In genomic region chr5:134037160-134037559, GRCh38 we compare ENCODE assay signal across 20 cellular contexts.
"Had no signal": no experiment of that assay in that cellular context is flagged by ENCODE, and none has a peak within 500 bp of the region (broad histone marks: within the 10 kb centered on the region; RNA-seq: fewer than 3 reads in every experiment).

No MANE protein-coding gene starts in this region.

- H3K27ac ChIP-seq: body of pancreas, left ventricle myocardium inferior, tibial artery had no signal

- FAIRE-seq: endometrium had no signal

- H3K36me3 ChIP-seq: left ventricle myocardium inferior, tibial artery had no signal

- ATAC-seq: activated T-cell treated with anti-CD3 and anti-CD28 coated beads, Interleukin-2, amount 50 U/mL, for 72 hours; body of pancreas; natural killer cell had no signal

- H3K27ac Mint-ChIP-seq: activated CD4-positive, alpha-beta memory T cell treated with anti-CD3 and anti-CD28 coated beads, Interleukin-2, amount 10 ng/mL, durations not matched to agents 7 days and 5 days; activated naive CD4-positive, alpha-beta T cell treated with anti-CD3 and anti-CD28 coated beads for 36 hours; activated T-cell treated with anti-CD3 and anti-CD28 coated beads, Interleukin-2, amount 50 U/mL, for 72 hours; immature natural killer cell; mesothelial cell of epicardium; natural killer cell; progenitor cell of endocrine pancreas; stimulated activated naive CD8-positive, alpha-beta T cell treated with anti-CD3 and anti-CD28 coated beads, Interleukin-15, Interleukin-2, amounts not matched to agents 100 ng/mL and 50 ng/mL, for 24 hours had no signal

- H3K4me3 Mint-ChIP-seq: activated CD4-positive, alpha-beta memory T cell treated with anti-CD3 and anti-CD28 coated beads, Interleukin-2, amount 10 ng/mL, durations not matched to agents 7 days and 5 days; activated naive CD4-positive, alpha-beta T cell treated with anti-CD3 and anti-CD28 coated beads for 36 hours; activated T-cell treated with anti-CD3 and anti-CD28 coated beads, Interleukin-2, amount 50 U/mL, for 72 hours; immature natural killer cell; mesothelial cell of epicardium; natural killer cell; stimulated activated naive CD8-positive, alpha-beta T cell treated with anti-CD3 and anti-CD28 coated beads, Interleukin-15, Interleukin-2, amounts not matched to agents 100 ng/mL and 50 ng/mL, for 24 hours had no signal

- H3K36me3 Mint-ChIP-seq: immature natural killer cell, mesothelial cell of epicardium, natural killer cell had no signal

- DNase-seq: activated CD4-positive, alpha-beta memory T cell treated with anti-CD3 and anti-CD28 coated beads, Interleukin-2, amount 10 ng/mL, durations not matched to agents 7 days and 5 days; activated CD4-positive, alpha-beta T cell treated with anti-CD3 and anti-CD28 coated beads for 48 hours; activated effector memory CD4-positive, alpha-beta T cell treated with Interleukin-2 at 50 U/mL for 16 hours; activated naive CD4-positive, alpha-beta T cell treated with anti-CD3 and anti-CD28 coated beads for 36 hours; activated T-cell treated with anti-CD3 and anti-CD28 coated beads, Interleukin-2, amount 50 U/mL, for 72 hours; body of pancreas; erythroblast; foreskin fibroblast; immature natural killer cell; left ventricle myocardium inferior; mammary epithelial cell; natural killer cell; retina; stimulated activated CD4-positive, alpha-beta T cell treated with anti-CD3 and anti-CD28 coated beads, Interleukin-12 subunit alpha, Interleukin-12 subunit beta, amount 100 ng/mL, for 4 hours; stimulated activated CD4-positive, alpha-beta T cell treated with anti-CD3 and anti-CD28 coated beads, Interleukin-4, amount 100 ng/mL, for 4 hours; tibial artery had no signal

- H3K27me3 Mint-ChIP-seq: progenitor cell of endocrine pancreas; stimulated activated naive CD8-positive, alpha-beta T cell treated with anti-CD3 and anti-CD28 coated beads, Interleukin-15, Interleukin-2, amounts not matched to agents 100 ng/mL and 50 ng/mL, for 24 hours had no signal

- H3K9me3 Mint-ChIP-seq: activated CD4-positive, alpha-beta memory T cell treated with anti-CD3 and anti-CD28 coated beads, Interleukin-2, amount 10 ng/mL, durations not matched to agents 7 days and 5 days; activated naive CD4-positive, alpha-beta T cell treated with anti-CD3 and anti-CD28 coated beads for 36 hours; activated T-cell treated with anti-CD3 and anti-CD28 coated beads, Interleukin-2, amount 50 U/mL, for 72 hours; natural killer cell; stimulated activated naive CD8-positive, alpha-beta T cell treated with anti-CD3 and anti-CD28 coated beads, Interleukin-15, Interleukin-2, amounts not matched to agents 100 ng/mL and 50 ng/mL, for 24 hours had no signal

- H3K4me1 ChIP-seq: body of pancreas, left ventricle myocardium inferior, tibial artery had no signal

- H3K27me3 ChIP-seq: body of pancreas, tibial artery had no signal

- H3K4me3 ChIP-seq: body of pancreas, left ventricle myocardium inferior, tibial artery had no signal

- H3K9me3 ChIP-seq: body of pancreas, left ventricle myocardium inferior, tibial artery had no signal
